In the genomic region with DNA sequence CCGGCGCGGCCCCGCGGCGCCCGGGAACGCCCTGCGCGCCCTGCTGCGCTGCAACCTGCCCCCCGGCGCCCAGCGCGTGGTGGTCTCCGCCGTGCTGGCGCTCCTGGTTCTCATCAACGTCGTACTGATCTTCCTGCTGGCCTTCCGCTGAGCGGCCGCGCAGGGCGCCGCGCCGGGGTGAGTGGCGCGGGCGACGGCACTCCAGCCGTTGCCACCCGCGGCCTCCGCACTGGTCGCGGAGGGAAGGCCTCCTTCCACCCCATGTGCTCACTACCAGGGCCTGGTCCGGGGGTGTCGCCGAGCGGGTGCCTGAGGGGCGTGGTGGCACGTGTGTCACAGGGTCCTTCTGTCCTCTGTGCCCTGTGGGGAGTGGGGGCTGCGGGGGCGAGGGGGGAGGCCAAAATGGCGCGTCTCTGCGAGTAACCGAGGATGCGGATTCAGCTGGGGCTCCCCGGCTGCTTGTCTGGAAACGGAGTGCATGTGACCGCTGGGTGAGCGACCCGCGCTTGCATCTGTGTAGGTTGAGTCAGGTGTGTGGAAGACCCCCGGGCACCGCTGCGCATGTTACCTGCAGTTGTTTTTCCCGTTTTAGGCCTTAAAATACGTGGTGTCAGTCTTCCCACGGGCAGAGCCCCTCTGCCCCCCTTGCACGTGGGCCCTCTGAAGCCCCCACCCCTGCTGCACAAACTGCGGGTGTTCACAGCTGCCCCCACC, we compare ENCODE assay signal across 10 cellular contexts. TPM values are rescaled to one million over a fixed set of nuclear protein-coding genes. Genes with fewer than 3 reads are reported as not detected.
DNase-seq lines count a peak whose midpoint lies in the region; ATAC-seq, FAIRE-seq and TF ChIP-seq lines count a peak whose summit lies in the region.
"Had no signal": no experiment of that assay in that cellular context is flagged by ENCODE, and none has a peak within 500 bp of the region (broad histone marks: within the 10 kb centered on the region; RNA-seq: fewer than 3 reads in every experiment).

No MANE protein-coding gene starts in this region.

- H3F3A ChIP-seq in neural cell (ENCODE audit: insufficient read depth, low read length, poor library complexity, severe bottlenecking) = no peaks in the 10 kb centered on the region

- H3K4me3 Mint-ChIP-seq in Calu3 (ENCODE audit: low read depth, unreplicated experiment) = no peak overlapping the region

- no peak for FAIRE-seq in HepG2 (lab: Jason Lieb, UNC)
- FAIRE-seq: islet of Langerhans had no signal

- TF ChIP-seq CTCF in HepG2 (CRISPR knock-in tag; IDR thresholded peaks at IDR 0.05) (no peak), right lobe of liver (IDR thresholded peaks at IDR 0.05) (no peak), coronary artery (IDR thresholded peaks at IDR 0.05) (no peak), neural cell (IDR thresholded peaks at IDR 0.05; ENCODE audit: poor library complexity, severe bottlenecking) (no peak), Calu3 (IDR thresholded peaks at IDR 0.05; ENCODE audit: unreplicated experiment) (no peak)

- CTCF ChIA-PET in HepG2 (lab: Yijun Ruan, JAX; ENCODE audit: low intra/inter-chr PET ratio, low total read pairs) = no interaction called here
- CTCF ChIA-PET in Calu3 (lab: Charles Lee) = no interaction called here

- H3K9me3 Mint-ChIP-seq in Calu3 (ENCODE audit: low read depth, unreplicated experiment) = no peaks in the 10 kb centered on the region
- H3K9me3 Mint-ChIP-seq: activated T-helper 2 cell treated with anti-CD3 and anti-CD28 coated beads, Interferon-gamma antibody, Interleukin-2, Interleukin-4, amounts not matched to agents 10 μg/mL and 5 μg/mL and 100 μg/mL, durations not matched to agents 14 hours and 24 hours and 36 hours had no signal

- no peak for TF ChIP-seq RAD21 in HepG2 (CRISPR knock-in tag; IDR thresholded peaks at IDR 0.05)
- TF ChIP-seq RAD21 in neural cell (conservative IDR thresholded peaks at IDR 0.05) = no peak

- H3K4me1 Mint-ChIP-seq in Calu3 (ENCODE audit: low read depth, unreplicated experiment) = no peaks in the 10 kb centered on the region

- ATAC-seq in HepG2 (no peak), right lobe of liver (no peak)

- H3K4me2 ChIP-seq in HepG2 (ENCODE audit: low read depth, low read length) (peak overlapping the region; percentile 50), neural cell (ENCODE audit: low read length) (no peak overlapping the region)

- WGBS in HepG2 (ENCODE audit: low lambda C conversion rate) = 41% methylated on average over 32 of the region's 65 CpGs
- WGBS in right lobe of liver (ENCODE audit: insufficient coverage, low coverage, low lambda C conversion rate, missing lambda C conversion rate) = no CpG with 5 or more reads among the region's 65 CpGs
- WGBS in urinary bladder = 6% methylated on average over 65 of the region's 65 CpGs

- intact Hi-C loops in HepG2 (cut with micrococcal nuclease; ENCODE audit: unreplicated experiment) (no loop called here), right lobe of liver (cut with DNase I) (no loop called here), Calu3 (cut with micrococcal nuclease; ENCODE audit: unreplicated experiment) (no loop called here)

- H3K9ac ChIP-seq in HepG2 (ENCODE audit: insufficient read depth, low read depth, low read length) (no peak overlapping the region), neural cell (ENCODE audit: low read length) (peak overlapping the region; percentile 60)

- H3K27ac ChIP-seq in HepG2 (ENCODE audit: extremely low read length, insufficient read depth, low read length) (no peak overlapping the region), right lobe of liver (no peak overlapping the region), coronary artery (no peak overlapping the region), neural cell (ENCODE audit: low read length) (peak overlapping the region; percentile 8), urinary bladder (ENCODE audit: low read depth) (no peak overlapping the region)

- H3K36me3 Mint-ChIP-seq in Calu3 (ENCODE audit: insufficient read depth, unreplicated experiment) = peaks cover 5% of the 10 kb centered on the region

- in situ Hi-C loops in HepG2 (cut with HindIII; ENCODE audit: extremely low pct_ligation_motif_present, low pct_unique_long_range_greater_than_20kb) = no loop called here

- BruUV-seq in HepG2 (replicated peaks; lab: Mats Ljungman, UMichigan) (no TSS peak), Calu3 (replicated peaks; lab: Mats Ljungman, UMichigan) (no TSS peak)

- H3K79me2 ChIP-seq in HepG2 (ENCODE audit: insufficient read depth, low read length) (no peaks in the 10 kb centered on the region), neural cell (replicated peaks; ENCODE audit: insufficient read depth, low read length) (no peaks in the 10 kb centered on the region)

- DNase-seq in HepG2 (ENCODE audit: low spot score) (no peak), right lobe of liver (no peak), coronary artery (ENCODE audit: low spot score) (peak; percentile 64), kidney glomerular epithelial cell (lab: John Stamatoyannopoulos, UW) (no peak), Calu3 (no peak), midbrain (lab: John Stamatoyannopoulos, UW) (no peak)

- TF ChIP-seq EP300 in HepG2 (IDR thresholded peaks at IDR 0.05; ENCODE audit: low read depth in 2 of 2, low read length in 2 of 2) = no peak
- no peak for TF ChIP-seq EP300 in HepG2 (CRISPR knock-in tag; IDR thresholded peaks at IDR 0.05; ENCODE audit: borderline replicate concordance)
- TF ChIP-seq EP300 in neural cell (conservative IDR thresholded peaks at IDR 0.05; ENCODE audit: poor library complexity, severe bottlenecking) = no peak

- H3K9me3 ChIP-seq in HepG2 (ENCODE audit: low read length) = no peaks in the 10 kb centered on the region
- H3K9me3 ChIP-seq in right lobe of liver = no peaks in the 10 kb centered on the region
- no peaks in the 10 kb centered on the region for H3K9me3 ChIP-seq in neural cell (ENCODE audit: low read length)

- H3K27me3 ChIP-seq in HepG2 (ENCODE audit: control insufficient read depth in 1 of 2, insufficient read depth in 2 of 2, low read length in 2 of 2) (peaks cover 19 to 64% of the 10 kb centered on the region in 2 experiments), right lobe of liver (peaks cover 0 to 5% of the 10 kb centered on the region in 2 donors), neural cell (ENCODE audit: insufficient read depth, low read depth, low read length) (no peaks in the 10 kb centered on the region)

- no peak overlapping the region for H2AFZ ChIP-seq in HepG2 (ENCODE audit: low read length)
- no peak overlapping the region for H2AFZ ChIP-seq in neural cell (ENCODE audit: low read depth, low read length)

- no peaks in the 10 kb centered on the region for H3K36me3 ChIP-seq in HepG2 (replicated peaks in 1 of 2; ENCODE audit: control insufficient read depth in 1 of 2, insufficient read depth in 2 of 2, low read length in 2 of 2)
- H3K36me3 ChIP-seq in right lobe of liver = no peaks in the 10 kb centered on the region
- no peaks in the 10 kb centered on the region for H3K36me3 ChIP-seq in neural cell (ENCODE audit: insufficient read depth, low read length)
- H3K36me3 ChIP-seq in urinary bladder (ENCODE audit: insufficient read depth) = no peaks in the 10 kb centered on the region

- TF ChIP-seq POLR2A in HepG2 (IDR thresholded peaks at IDR 0.05; ENCODE audit: insufficient read depth in 1 of 2, low read depth in 2 of 2, low read length in 2 of 2) (no peak), right lobe of liver (IDR thresholded peaks at IDR 0.05) (no peak)

- no peak overlapping the region for H3K27ac Mint-ChIP-seq in Calu3 (ENCODE audit: unreplicated experiment)
- H3K27ac Mint-ChIP-seq: activated T-helper 2 cell treated with anti-CD3 and anti-CD28 coated beads, Interferon-gamma antibody, Interleukin-2, Interleukin-4, amounts not matched to agents 10 μg/mL and 5 μg/mL and 100 μg/mL, durations not matched to agents 14 hours and 24 hours and 36 hours had no signal

- H3K4me1 ChIP-seq in HepG2 (ENCODE audit: insufficient read depth, low read length) (0 out of 2 replicates have a peak, but pooled peaks cover 5% of the 10 kb centered on the region), right lobe of liver (no peaks in the 10 kb centered on the region), urinary bladder (ENCODE audit: insufficient read depth) (no peaks in the 10 kb centered on the region)

- no peaks in the 10 kb centered on the region for H3K27me3 Mint-ChIP-seq in Calu3 (ENCODE audit: unreplicated experiment)

- POLR2A ChIA-PET in HepG2 (lab: Yijun Ruan, JAX) = no interaction called here

- H3K4me3 ChIP-seq in HepG2 (replicated peaks in 1 of 3; ENCODE audit: insufficient read depth in 1 of 3, low read depth in 2 of 3, low read length in 3 of 3) (peak overlapping the region in 2 of 3 experiments; percentile 35 to 37; a peak in 2 of 6 replicates), right lobe of liver (peak overlapping the region in 1 of 3 donors; percentile 29), coronary artery (peak overlapping the region; percentile 72), neural cell (ENCODE audit: low read length) (peak overlapping the region; percentile 66), urinary bladder (ENCODE audit: low read depth, low read length) (peak overlapping the region; percentile 53)

- H3K9me2 ChIP-seq in neural cell (ENCODE audit: insufficient read depth, low read length) = no peaks in the 10 kb centered on the region

- H4K20me1 ChIP-seq in HepG2 (ENCODE audit: insufficient read depth, low read length) (no peaks in the 10 kb centered on the region), neural cell (ENCODE audit: insufficient read depth) (no peaks in the 10 kb centered on the region)

RNA-seq across cellular contexts. Expression of gene FAM168B, which starts 58.0 kb away (rescaled TPM):
- 63.7 and 64.5 TPM in 2 replicates for total RNA-seq in HepG2 (2016; rRNA removed; fragmentation: Illumina TruSeq; extraction: Trizol)
- 5.2 and 5.9 TPM in 2 replicates for total RNA-seq in HepG2 (2016; cell fraction: cytosol; rRNA removed; fragmentation: Illumina TruSeq; extraction: Trizol; ENCODE audit: low read depth)
- 54.8 and 65.4 TPM in 2 replicates for total RNA-seq in HepG2 (2016; cell fraction: insoluble cytoplasmic fraction; rRNA removed; fragmentation: Illumina TruSeq; extraction: Trizol)
- total RNA-seq in HepG2 (2016; cell fraction: membrane; rRNA removed; fragmentation: Illumina TruSeq; extraction: Trizol) = 19.1 and 22.7 TPM in 2 replicates
- total RNA-seq in HepG2 (2016; cell fraction: nucleus; rRNA removed; fragmentation: Illumina TruSeq; extraction: Trizol) = 38.5 and 42.2 TPM in 2 replicates
- polyA plus RNA-seq in HepG2 (2011; rRNA removed) = 113 and 127 TPM in 2 replicates
- 82.0 and 115 TPM in 2 replicates for polyA plus RNA-seq in HepG2 (2011; cell fraction: cytosol; rRNA removed)
- 115 and 127 TPM in 2 replicates for polyA plus RNA-seq in HepG2 (2011; cell fraction: nucleus; rRNA removed)
- polyA plus RNA-seq in HepG2 (2012) = 63.9 and 65.2 TPM in 2 replicates
- polyA plus RNA-seq in HepG2 (2016; cell fraction: cytosol; fragmentation: Illumina TruSeq; extraction: Trizol; ENCODE audit: low read depth) = 3.6 and 4.4 TPM in 2 replicates
- polyA plus RNA-seq in HepG2 (2016; cell fraction: insoluble cytoplasmic fraction; fragmentation: Illumina TruSeq; extraction: Trizol; ENCODE audit: low read depth) = 63.7 and 70.4 TPM in 2 replicates
- polyA plus RNA-seq in HepG2 (2016; cell fraction: membrane; fragmentation: Illumina TruSeq; extraction: Trizol; ENCODE audit: low read depth) = 10.7 and 10.9 TPM in 2 replicates
- 58.6 and 63.4 TPM in 2 replicates for polyA plus RNA-seq in HepG2 (2016; cell fraction: nucleus; fragmentation: Illumina TruSeq; extraction: Trizol; ENCODE audit: insufficient read depth, low read depth)
- polyA minus RNA-seq in HepG2 (2011; rRNA and poly(A)+ RNA removed; ENCODE audit: low replicate concordance) = 146 and 269 TPM in 2 replicates
- polyA minus RNA-seq in HepG2 (2011; cell fraction: cytosol; rRNA and poly(A)+ RNA removed) = 63.9 and 69.7 TPM in 2 replicates
- polyA minus RNA-seq in HepG2 (2011; cell fraction: nucleus; rRNA and poly(A)+ RNA removed) = 31.0 and 31.8 TPM in 2 replicates
- total RNA-seq in right lobe of liver = 10 to 100 TPM; 28.1 to 69.7 (median 33.9) TPM
- polyA plus RNA-seq in neural cell = 154 and 162 TPM in 2 replicates
- 174 and 178 TPM in 2 replicates for polyA minus RNA-seq in neural cell
- total RNA-seq in urinary bladder = 71.9 TPM
- 120 TPM for polyA plus RNA-seq in urinary bladder
- 89.7 and 111 TPM in 2 replicates for total RNA-seq in Calu3 (2022)
